14 cellular contexts compared by ENCODE assay signal in the genomic region with DNA sequence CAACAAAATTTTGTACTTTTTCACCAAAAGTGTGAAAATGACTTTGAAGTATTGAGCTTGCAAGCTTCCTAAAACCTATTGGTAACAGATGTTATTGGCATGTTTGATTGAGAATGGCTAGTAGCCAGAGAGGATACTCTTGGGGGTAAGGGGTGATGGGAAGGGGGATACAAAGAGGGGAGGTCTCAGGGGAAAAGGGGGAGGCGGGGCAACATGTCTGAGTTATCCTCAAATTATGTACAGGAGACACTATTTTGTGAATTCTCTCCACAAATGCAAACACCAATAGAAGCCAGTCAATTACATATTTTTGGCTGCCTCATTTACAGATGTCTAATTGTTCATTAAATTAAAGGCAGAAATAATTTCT. TPM values are rescaled to one million over a fixed set of nuclear protein-coding genes. Genes with fewer than 3 reads are reported as not detected.
DNase-seq lines count a peak whose midpoint lies in the region; ATAC-seq, FAIRE-seq and TF ChIP-seq lines count a peak whose summit lies in the region.
"Had no signal": no experiment of that assay in that cellular context is flagged by ENCODE, and none has a peak within 500 bp of the region (broad histone marks: within the 10 kb centered on the region; RNA-seq: fewer than 3 reads in every experiment).

No MANE protein-coding gene starts in this region.

- peak overlapping the region; percentile 90 to 96 (median 94) for H3K4me3 Mint-ChIP-seq in brain
- H3K4me3 Mint-ChIP-seq: B cell; stimulated activated naive CD8-positive, alpha-beta T cell treated with anti-CD3 and anti-CD28 coated beads, Interleukin-15, Interleukin-2, amounts not matched to agents 100 ng/mL and 50 ng/mL, for 24 hours had no signal

- no peak for TF ChIP-seq EP300 in sigmoid colon (IDR thresholded peaks at IDR 0.05)

- H3K9me3 Mint-ChIP-seq in brain = peaks cover 0 to 4% (median 3%) of the 10 kb centered on the region in 5 experiments
- H3K9me3 Mint-ChIP-seq: stimulated activated naive CD8-positive, alpha-beta T cell treated with anti-CD3 and anti-CD28 coated beads, Interleukin-15, Interleukin-2, amounts not matched to agents 100 ng/mL and 50 ng/mL, for 24 hours had no signal

- no peaks in the 10 kb centered on the region for H3K9me3 ChIP-seq in BLaER1
- no peaks in the 10 kb centered on the region for H3K9me3 ChIP-seq in iPS-20b (ENCODE audit: insufficient read depth, low read depth, low read length)
- no peaks in the 10 kb centered on the region for H3K9me3 ChIP-seq in sigmoid colon

- H3K4me1 ChIP-seq in BLaER1 = peaks cover 27% of the 10 kb centered on the region
- peaks cover 54% of the 10 kb centered on the region for H3K4me1 ChIP-seq in iPS-20b (ENCODE audit: insufficient read depth, low read length)
- H3K4me1 ChIP-seq in sigmoid colon = peaks cover 0 to 31% (median 22%) of the 10 kb centered on the region in 4 donors

- no peak for FAIRE-seq in D721Med (lab: Jason Lieb, UNC)
- FAIRE-seq: astrocyte had no signal

- no peak for DNase-seq in sigmoid colon
- no peak for DNase-seq in D721Med (ENCODE audit: insufficient read length, low spot score)
- no peak for DNase-seq in GM19238 (ENCODE audit: insufficient read length, low spot score)
- DNase-seq in A172 (ENCODE audit: low spot score) = no peak
- DNase-seq: Right ventricle myocardium superior; stimulated activated CD4-positive, alpha-beta T cell treated with anti-CD3 and anti-CD28 coated beads, Interleukin-12 subunit alpha, Interleukin-12 subunit beta, amount 100 ng/mL, for 4 hours had no signal

- intact Hi-C loops in sigmoid colon (cut with DNase I) = loop anchor here (10.0 kb wide), 2 partner anchors 209 to 571 kb away; no protein-coding TSS in a partner anchor

- peak overlapping the region; percentile 17; the same call in 1 of the 2 replicates for H3K4me2 ChIP-seq in BLaER1

- H3K36me3 Mint-ChIP-seq in brain = peaks cover 8% of the 10 kb centered on the region

- H3K27ac Mint-ChIP-seq in brain = peak overlapping the region; percentile 50 to 99 (median 96)
- H3K27ac Mint-ChIP-seq: B cell; stimulated activated naive CD8-positive, alpha-beta T cell treated with anti-CD3 and anti-CD28 coated beads, Interleukin-15, Interleukin-2, amounts not matched to agents 100 ng/mL and 50 ng/mL, for 24 hours had no signal

- no peak for TF ChIP-seq CTCF in brain (conservative IDR thresholded peaks at IDR 0.05)
- no peak for TF ChIP-seq CTCF in sigmoid colon (IDR thresholded peaks at IDR 0.05)
- TF ChIP-seq CTCF in D721Med (IDR thresholded peaks at IDR 0.05; ENCODE audit: insufficient read depth, missing control alignments) = no peak

- H3K9ac ChIP-seq in BLaER1 (no peak overlapping the region), iPS-20b (ENCODE audit: low read depth, low read length) (no peak overlapping the region)

- H3K4me1 Mint-ChIP-seq in brain = peaks cover 66% of the 10 kb centered on the region

- no peak for TF ChIP-seq POLR2A in sigmoid colon (IDR thresholded peaks at IDR 0.05)

- H3K27me3 ChIP-seq in BLaER1 = peaks cover 25% of the 10 kb centered on the region; the same call in 1 of the 2 replicates
- peaks cover 65% of the 10 kb centered on the region for H3K27me3 ChIP-seq in iPS-20b (ENCODE audit: insufficient read depth, low read length)
- H3K27me3 ChIP-seq in sigmoid colon = no peaks in the 10 kb centered on the region

- H3K36me3 ChIP-seq in BLaER1 (no peaks in the 10 kb centered on the region), iPS-20b (ENCODE audit: insufficient read depth, low read depth, low read length) (no peaks in the 10 kb centered on the region), sigmoid colon (no peaks in the 10 kb centered on the region)

- peaks cover 17% of the 10 kb centered on the region for H3K27me3 Mint-ChIP-seq in brain

- peaks cover 15% of the 10 kb centered on the region; the same call in 1 of the 2 replicates for H4K20me1 ChIP-seq in BLaER1

- no peak for ATAC-seq in GM21737 (IDR thresholded peaks at IDR 0.05; ENCODE audit: unreplicated experiment)
- ATAC-seq: activated CD4-positive, CD25-positive, alpha-beta regulatory T cell treated with anti-CD3 and anti-CD28 coated beads, Interleukin-2, amount 50 U/mL, for 24 hours had no signal

- H3K27ac ChIP-seq in BLaER1 (no peak overlapping the region), iPS-20b (ENCODE audit: low read length) (no peak overlapping the region), sigmoid colon (peak overlapping the region; percentile 93 to 95 (median 94))

- WGBS in sigmoid colon, 2 donors = 63 to 67% methylated on average over 1 of the region's 1 CpG

- H3K4me3 ChIP-seq in BLaER1 (no peak overlapping the region), iPS-20b (ENCODE audit: low read length) (peak overlapping the region; percentile 77; the same call in 1 of the 2 replicates), sigmoid colon (peak overlapping the region; percentile 72 to 91 (median 88))

RNA-seq across cellular contexts. Expression of a gene that starts 3.5 kb away (rescaled TPM):
- polyA plus RNA-seq in brain (ENCODE audit: insufficient read depth, low read depth, low replicate concordance) (1.1 TPM), sigmoid colon (1 to 10 TPM in 2 of 3 donors, under 1 TPM in 1; 0.23 to 9.0 (median 3.8) TPM)
- total RNA-seq in sigmoid colon = 100 to 1,000 TPM in 1 of 4 donors, 10 to 100 TPM in 3; 73.4 to 136 (median 96.9) TPM
- 1.3 and 1.7 TPM in 2 replicates for total RNA-seq in A172 (2014; rRNA removed; shearing (Covaris generic))

Comparison
In these comparisons a context has a peak if more than half of its experiments do, and no peak if none do; other contexts are left out.
1. H3K27ac ChIP-seq: peak in sigmoid colon (4 of 4); none in BLaER1 (single experiment) and iPS-20b (single experiment).
2. RNA of a gene that starts 3.5 kb away (total RNA-seq): 73.4 to 136 TPM in sigmoid colon; 1.3 to 1.7 TPM in A172; every median in the first group is over 10 times any median in the second.